ENCODE assay signal across 1 cellular context in genomic region chr20:36154696-36155628, GRCh38.
TF ChIP-seq lines count a peak whose summit lies in the region.

Gene EPB41L1, plus strand, starts transcription at chr20:36154740. Its CDS starts 19,038 bp downstream, at chr20:36173778.

TF ChIP-seq in HepG2, 621 proteins besides CTCF, POLR2A, EP300 and RAD21 (continued from another document and continues in another):
- TF ChIP-seq ZFP82 (CRISPR knock-in tag; IDR thresholded peaks at IDR 0.05; ENCODE audit: borderline replicate concordance), result 0 out of 2 replicates have a peak, but pooled peaks have one; percentile 60
- TF ChIP-seq ZBTB42 (CRISPR knock-in tag; IDR thresholded peaks at IDR 0.05), result no peak
- no peak for TF ChIP-seq TGIF2 (CRISPR knock-in tag; IDR thresholded peaks at IDR 0.05)
- no peak for TF ChIP-seq ZNF350 (CRISPR knock-in tag; IDR thresholded peaks at IDR 0.05; ENCODE audit: borderline replicate concordance, low read depth)
- TF ChIP-seq ZNF263 (CRISPR knock-in tag; IDR thresholded peaks at IDR 0.05), result 0 out of 2 replicates have a peak, but pooled peaks have one; percentile 12
- no peak for TF ChIP-seq SNAPC2 (CRISPR knock-in tag; IDR thresholded peaks at IDR 0.05)
- peak; percentile 36; the same call in 1 of the 2 replicates for TF ChIP-seq ZNF580 (CRISPR knock-in tag; IDR thresholded peaks at IDR 0.05; ENCODE audit: borderline replicate concordance, low read depth)
- TF ChIP-seq REXO4 (CRISPR knock-in tag; IDR thresholded peaks at IDR 0.05; ENCODE audit: borderline replicate concordance), result no peak
- no peak; the same call in none of the 2 replicates for TF ChIP-seq ARNT2 (CRISPR knock-in tag; IDR thresholded peaks at IDR 0.05; ENCODE audit: low read depth)
- TF ChIP-seq SMC3 (IDR thresholded peaks at IDR 0.05; ENCODE audit: low read length), result no peak
- TF ChIP-seq ZNF180 (CRISPR knock-in tag; IDR thresholded peaks at IDR 0.05; ENCODE audit: borderline replicate concordance, low read depth), result no peak
- no peak for TF ChIP-seq POGK (CRISPR knock-in tag; conservative IDR thresholded peaks at IDR 0.05)
- no peak for TF ChIP-seq ELF3 (CRISPR knock-in tag; IDR thresholded peaks at IDR 0.05)
- TF ChIP-seq UBTF (CRISPR knock-in tag; IDR thresholded peaks at IDR 0.05), result peak; percentile 50; the same call in 1 of the 2 replicates
- no peak for TF ChIP-seq KLF11 (CRISPR knock-in tag; IDR thresholded peaks at IDR 0.05)
- peak; percentile 6; the same call in 1 of the 2 replicates for TF ChIP-seq GMEB1 (CRISPR knock-in tag; IDR thresholded peaks at IDR 0.05; ENCODE audit: borderline replicate concordance)
- no peak for TF ChIP-seq GMEB2 (CRISPR knock-in tag; IDR thresholded peaks at IDR 0.05; ENCODE audit: low read depth)
- no peak for TF ChIP-seq CHD4 (IDR thresholded peaks at IDR 0.05; ENCODE audit: borderline replicate concordance, low read length)
- no peak for TF ChIP-seq ZNF556 (CRISPR knock-in tag; IDR thresholded peaks at IDR 0.05; ENCODE audit: borderline replicate concordance)
- peak; percentile 17; the same call in 1 of the 2 replicates for TF ChIP-seq ZNF891 (CRISPR knock-in tag; IDR thresholded peaks at IDR 0.05)
- no peak for TF ChIP-seq ZNF362 (CRISPR knock-in tag; IDR thresholded peaks at IDR 0.05; ENCODE audit: borderline replicate concordance)
- TF ChIP-seq RELA (CRISPR knock-in tag; IDR thresholded peaks at IDR 0.05), result no peak
- TF ChIP-seq MEIS1 (CRISPR knock-in tag; IDR thresholded peaks at IDR 0.05; ENCODE audit: borderline replicate concordance), result no peak
- no peak for TF ChIP-seq RFXANK (CRISPR knock-in tag; IDR thresholded peaks at IDR 0.05)
- no peak for TF ChIP-seq REPIN1 (CRISPR knock-in tag; IDR thresholded peaks at IDR 0.05; ENCODE audit: borderline replicate concordance, low read depth)
- TF ChIP-seq XRCC5 (optimal IDR thresholded peaks at IDR 0.05; ENCODE audit: low read length), result peak; percentile 0
- no peak for TF ChIP-seq HBP1 (CRISPR knock-in tag; IDR thresholded peaks at IDR 0.05; ENCODE audit: low read depth)
- TF ChIP-seq BORCS8-MEF2B (CRISPR knock-in tag; IDR thresholded peaks at IDR 0.05), result 0 out of 2 replicates have a peak, but pooled peaks have one; percentile 41
- TF ChIP-seq RAD51 (IDR thresholded peaks at IDR 0.05; ENCODE audit: borderline replicate concordance), result no peak
- TF ChIP-seq HIVEP1 (CRISPR knock-in tag; IDR thresholded peaks at IDR 0.05), result peak; percentile 63; the same call in 1 of the 2 replicates
- no peak; the same call in 1 of the 2 replicates for TF ChIP-seq ZNF576 (CRISPR knock-in tag; IDR thresholded peaks at IDR 0.05)
- peak; percentile 3; the same call in 1 of the 2 replicates for TF ChIP-seq ZNF782 (CRISPR knock-in tag; IDR thresholded peaks at IDR 0.05; ENCODE audit: borderline replicate concordance)
- 0 out of 2 replicates have a peak, but pooled peaks have one; percentile 36 for TF ChIP-seq ZNF20 (CRISPR knock-in tag; IDR thresholded peaks at IDR 0.05)
- peak; percentile 14; the same call in 1 of the 2 replicates for TF ChIP-seq TBX2 (CRISPR knock-in tag; IDR thresholded peaks at IDR 0.05; ENCODE audit: borderline replicate concordance)
- no peak for TF ChIP-seq TRIM24 (CRISPR knock-in tag; IDR thresholded peaks at IDR 0.05)
- peak; percentile 64; the same call in 1 of the 2 replicates for TF ChIP-seq ZNF776 (CRISPR knock-in tag; IDR thresholded peaks at IDR 0.05)
- TF ChIP-seq TSC22D2 (CRISPR knock-in tag; IDR thresholded peaks at IDR 0.05; ENCODE audit: borderline replicate concordance), result 0 out of 2 replicates have a peak, but pooled peaks have one; percentile 8
- no peak for TF ChIP-seq AGO2 (optimal IDR thresholded peaks at IDR 0.05; ENCODE audit: low read depth, low read length)
- no peak for TF ChIP-seq ZNF33B (CRISPR knock-in tag; IDR thresholded peaks at IDR 0.05)
- no peak for TF ChIP-seq ZC3H4 (CRISPR knock-in tag; IDR thresholded peaks at IDR 0.05; ENCODE audit: borderline replicate concordance)
- TF ChIP-seq KLF9 (CRISPR knock-in tag; IDR thresholded peaks at IDR 0.05; ENCODE audit: low read depth), result no peak
- peak; percentile 11; the same call in 1 of the 2 replicates for TF ChIP-seq FOXO1 (CRISPR knock-in tag; IDR thresholded peaks at IDR 0.05)
- TF ChIP-seq ZNF564 (CRISPR knock-in tag; IDR thresholded peaks at IDR 0.05), result no peak
- no peak for TF ChIP-seq ZNF224 (CRISPR knock-in tag; IDR thresholded peaks at IDR 0.05)
- TF ChIP-seq HOXA5 (CRISPR knock-in tag; IDR thresholded peaks at IDR 0.05), result no peak
- no peak; the same call in 1 of the 2 replicates for TF ChIP-seq SALL2 (CRISPR knock-in tag; IDR thresholded peaks at IDR 0.05)
- no peak for TF ChIP-seq ZNF18 (CRISPR knock-in tag; IDR thresholded peaks at IDR 0.05; ENCODE audit: insufficient replicate concordance)
- TF ChIP-seq FLYWCH1 (CRISPR knock-in tag; IDR thresholded peaks at IDR 0.05), result no peak
- no peak for TF ChIP-seq ZBTB33 (CRISPR knock-in tag; IDR thresholded peaks at IDR 0.05)
- no peak for TF ChIP-seq RFX3 (CRISPR knock-in tag; IDR thresholded peaks at IDR 0.05)
- TF ChIP-seq SP4 (CRISPR knock-in tag; IDR thresholded peaks at IDR 0.05), result no peak; the same call in 1 of the 2 replicates
- no peak for TF ChIP-seq RARG (CRISPR knock-in tag; IDR thresholded peaks at IDR 0.05; ENCODE audit: low read depth)
- TF ChIP-seq NR2C2 (CRISPR knock-in tag; IDR thresholded peaks at IDR 0.05; ENCODE audit: borderline replicate concordance), result no peak; the same call in 1 of the 2 replicates
- no peak for TF ChIP-seq ZNF468 (CRISPR knock-in tag; IDR thresholded peaks at IDR 0.05)
